ENCODE assay signal across 15 cellular contexts in the genomic region with DNA sequence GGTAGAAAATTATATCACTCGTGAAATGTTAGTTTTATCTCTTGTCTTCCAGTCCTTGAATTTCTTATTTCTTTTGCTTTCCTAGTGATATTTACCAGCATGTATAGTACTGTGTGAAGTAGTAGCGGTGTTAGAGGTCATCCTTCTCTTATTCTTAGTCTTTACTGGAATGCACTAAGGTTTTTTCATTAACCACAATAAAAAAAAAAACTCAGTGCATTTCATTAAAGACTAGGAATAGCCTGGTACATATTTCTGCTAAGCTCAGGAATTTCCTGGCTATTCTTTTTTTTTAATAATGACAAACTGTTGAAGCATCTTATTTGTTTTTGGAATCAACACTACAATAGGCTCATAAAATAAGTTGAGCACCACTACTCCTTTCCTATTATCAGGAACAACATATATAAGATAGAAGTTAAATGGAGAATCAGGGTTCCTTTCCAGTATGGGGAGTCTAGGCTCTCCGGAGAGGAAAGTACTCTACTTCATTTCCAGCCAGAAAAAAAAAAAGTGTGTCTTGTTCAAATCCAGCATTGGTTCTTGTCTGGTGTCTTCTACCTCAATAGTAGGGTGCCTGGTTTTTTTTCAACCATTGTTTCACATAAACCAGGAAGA.
DNase-seq lines count a peak whose midpoint lies in the region; ATAC-seq and TF ChIP-seq lines count a peak whose summit lies in the region.
"Had no signal": no experiment of that assay in that cellular context is flagged by ENCODE, and none has a peak within 500 bp of the region (broad histone marks: within the 10 kb centered on the region; RNA-seq: fewer than 3 reads in every experiment).

No MANE protein-coding gene starts in this region.

- peaks cover 17% of the 10 kb centered on the region for H3K4me1 ChIP-seq in skeletal muscle satellite cell (ENCODE audit: control insufficient read depth, insufficient read depth, low read length)
- H3K4me1 ChIP-seq: left lung, prostate gland had no signal

- no peak overlapping the region for H3K4me2 ChIP-seq in skeletal muscle satellite cell (ENCODE audit: low read length)

- ATAC-seq in HG03280 (IDR thresholded peaks at IDR 0.05; ENCODE audit: unreplicated experiment), result no peak
- ATAC-seq: left lung; naive thymus-derived CD4-positive, alpha-beta T cell had no signal

- H3K4me3 ChIP-seq in astrocyte of the cerebellum (ENCODE audit: low read depth, low read length) (no peak overlapping the region), fibroblast of the aortic adventitia (ENCODE audit: low read depth, low read length) (no peak overlapping the region), skeletal muscle satellite cell (ENCODE audit: low read length) (no peak overlapping the region)
- H3K4me3 ChIP-seq: left lung, prostate gland had no signal

- no peaks in the 10 kb centered on the region for H3K27me3 ChIP-seq in skeletal muscle satellite cell (ENCODE audit: control insufficient read depth, insufficient read depth, low read length)
- H3K27me3 ChIP-seq: left lung had no signal

- no peaks in the 10 kb centered on the region for H3K9me3 ChIP-seq in skeletal muscle satellite cell (replicated peaks; ENCODE audit: low read length)
- H3K9me3 ChIP-seq: left lung, prostate gland had no signal

- no peak for TF ChIP-seq CTCF in astrocyte of the cerebellum (IDR thresholded peaks at IDR 0.05; ENCODE audit: low read depth, low read length, missing control alignments)
- no peak for TF ChIP-seq CTCF in fibroblast of the aortic adventitia (IDR thresholded peaks at IDR 0.05; ENCODE audit: insufficient read depth, low read length)

- in situ Hi-C loops in astrocyte of the cerebellum (cut with HindIII; ENCODE audit: low sequenced_read_pairs), result no loop called here

- DNase-seq in HCEC 1CT, result peak; percentile 92
- DNase-seq in astrocyte of the cerebellum (ENCODE audit: low read depth), result peak; percentile 68
- DNase-seq in fibroblast of the aortic adventitia (ENCODE audit: low read depth), result peak; percentile 71
- DNase-seq in DMS53 treated with DMSO at 0.1 percent for 48 hours (lab: John Stamatoyannopoulos, UW; ENCODE audit: unreplicated experiment), result no peak
- DNase-seq in NCI-H748 treated with DMSO at 0.1 percent for 48 hours (lab: John Stamatoyannopoulos, UW), result no peak
- DNase-seq: activated CD4-positive, CD25-positive, alpha-beta regulatory T cell treated with anti-CD3 and anti-CD28 coated beads, Interleukin-2, amount 50 U/mL, for 72 hours; activated naive CD4-positive, alpha-beta T cell treated with anti-CD3 and anti-CD28 coated beads for 36 hours; CD8-positive, alpha-beta memory T cell; left lung; naive thymus-derived CD4-positive, alpha-beta T cell; NCI-H2029 treated with DMSO at 0.1 percent for 48 hours; NCI-H774 had no signal

- no peaks in the 10 kb centered on the region for H3K36me3 ChIP-seq in skeletal muscle satellite cell (ENCODE audit: insufficient read depth, low read length)
- H3K36me3 ChIP-seq: left lung, prostate gland had no signal

- H3K9ac ChIP-seq in skeletal muscle satellite cell (ENCODE audit: low read depth, low read length), result peak overlapping the region; percentile 12

Comparison
In these comparisons a context has a peak if more than half of its experiments do, and no peak if none do; other contexts are left out.
1. DNase-seq: peak in HCEC 1CT (single experiment), astrocyte of the cerebellum (single experiment) and fibroblast of the aortic adventitia (single experiment); none in DMS53 treated with DMSO at 0.1 percent for 48 hours (single experiment) and NCI-H748 treated with DMSO at 0.1 percent for 48 hours (single experiment).